9 cellular contexts compared by ENCODE assay signal in the genomic region with DNA sequence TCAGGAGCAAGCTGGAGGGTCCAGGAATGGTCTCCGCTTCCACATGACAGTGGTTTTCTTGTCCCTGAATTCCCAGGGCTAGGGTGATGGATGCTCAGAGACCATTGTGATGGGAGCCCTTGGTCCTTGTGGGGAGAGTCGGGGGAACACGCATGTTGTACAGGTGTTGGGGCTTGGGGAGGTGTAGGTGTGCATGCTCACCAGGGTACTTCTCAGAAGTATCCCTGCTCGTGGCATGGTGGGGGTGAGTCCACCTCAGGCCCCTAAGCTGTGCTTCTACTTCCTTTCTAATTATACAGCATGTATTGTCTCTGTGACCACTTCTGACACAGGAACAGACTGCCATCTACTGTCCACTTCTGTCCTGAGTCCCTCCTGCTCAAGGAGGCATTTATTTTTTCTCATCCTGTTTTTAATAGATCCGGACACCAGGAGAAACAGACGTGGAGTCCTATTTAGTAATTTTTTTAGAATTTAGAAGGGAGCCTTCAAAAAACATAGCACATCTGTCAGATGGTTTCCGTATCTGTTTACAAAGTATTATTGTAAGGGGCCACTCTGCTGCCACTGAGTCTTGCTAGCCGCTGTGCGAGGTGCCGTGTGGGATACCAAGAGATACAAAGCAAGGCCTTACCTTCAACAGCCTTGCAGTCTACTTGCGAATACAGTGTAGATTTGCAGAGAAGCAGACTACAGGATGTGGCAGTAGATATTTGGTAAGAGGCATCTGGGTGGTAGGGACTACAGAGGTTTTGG. TPM values are rescaled to one million over a fixed set of nuclear protein-coding genes. Genes with fewer than 3 reads are reported as not detected.
DNase-seq lines count a peak whose midpoint lies in the region; ATAC-seq, FAIRE-seq and TF ChIP-seq lines count a peak whose summit lies in the region.
"Had no signal": no experiment of that assay in that cellular context is flagged by ENCODE, and none has a peak within 500 bp of the region (broad histone marks: within the 10 kb centered on the region; RNA-seq: fewer than 3 reads in every experiment).

No MANE protein-coding gene starts in this region.

- H3K9me3 ChIP-seq in A549 (no peaks in the 10 kb centered on the region), PC-3 (ENCODE audit: low read length) (no peaks in the 10 kb centered on the region)

- no peak for FAIRE-seq in A549 (lab: Jason Lieb, UNC)

- H3K9me2 ChIP-seq in PC-3 (replicated peaks; ENCODE audit: low read length): no peaks in the 10 kb centered on the region

- H3K4me3 ChIP-seq in A549 (no peak overlapping the region), H7 (ENCODE audit: insufficient read depth, low read depth, low read length) (no peak overlapping the region), PC-3 (ENCODE audit: low read length) (no peak overlapping the region)

- CTCF ChIA-PET in A549 (lab: Yijun Ruan, JAX): interaction anchor here (0.6 to 1.4 kb wide), 7 partner anchors 8 to 584 kb away, joined by 3 to 5 read pairs (median 3); partner anchors contain the start of gene NTF3
- CTCF ChIA-PET in PC-3 (lab: Charles Lee): interaction anchor here (0.6 kb wide), 1 partner anchor 22 kb away, joined by 3 read pairs; no protein-coding TSS in a partner anchor

- TF ChIP-seq CTCF in A549 (IDR thresholded peaks at IDR 0.05) (peak; percentile 43), PC-3 (conservative IDR thresholded peaks at IDR 0.05; ENCODE audit: low read depth, low read length) (peak; percentile 58)

- no peak overlapping the region for H3K9ac ChIP-seq in PC-3 (ENCODE audit: low read length)

- H2AFZ ChIP-seq in PC-3 (ENCODE audit: low read length): no peak overlapping the region

- H4K20me1 ChIP-seq in PC-3 (ENCODE audit: low read length): no peaks in the 10 kb centered on the region

- no peaks in the 10 kb centered on the region for H3K79me2 ChIP-seq in PC-3 (ENCODE audit: low read length)

- POLR2A ChIA-PET in A549 (lab: Yijun Ruan, JAX) (no interaction called here), PC-3 (lab: Charles Lee; ENCODE audit: unreplicated experiment) (no interaction called here)

- ATAC-seq in A549 (peak; percentile 68 to 85; a peak in 4 of 6 replicates), PC-3 (no peak), GM21515 (IDR thresholded peaks at IDR 0.05; ENCODE audit: unreplicated experiment) (no peak)
- no peak for ATAC-seq in activated naive CD4-positive, alpha-beta T cell treated with anti-CD3 and anti-CD28 coated beads, Interleukin-2, amount 50 U/mL, for 72 hours

- H3K27ac ChIP-seq in A549 (no peak overlapping the region), PC-3 (ENCODE audit: low read length) (no peak overlapping the region)

- DNase-seq in A549 (ENCODE audit: low read depth in 1 of 2, low spot score in 1 of 2) (peak; percentile 24 to 60), H7 (peak; percentile 53), PC-3 (peak; percentile 51), fibroblast of peridontal ligament (ENCODE audit: extremely low read depth) (peak; percentile 48), retina (peak; percentile 71), NAMALWA (ENCODE audit: low spot score) (no peak)
- no peak for DNase-seq in activated naive CD4-positive, alpha-beta T cell treated with anti-CD3 and anti-CD28 coated beads, Interleukin-2, amount 50 U/mL, for 72 hours (ENCODE audit: low spot score in 2 of 2)

- H3K27ac Mint-ChIP-seq in activated naive CD4-positive, alpha-beta T cell treated with anti-CD3 and anti-CD28 coated beads, Interleukin-2, amount 50 U/mL, for 72 hours: no peak overlapping the region

- H3F3A ChIP-seq in PC-3 (ENCODE audit: low read length, unreplicated experiment): no peaks in the 10 kb centered on the region

- H3K36me3 ChIP-seq in H7 (replicated peaks; ENCODE audit: control insufficient read depth, insufficient read depth, low read length): no peaks in the 10 kb centered on the region
- H3K36me3 ChIP-seq in PC-3 (ENCODE audit: low read depth, low read length): no peaks in the 10 kb centered on the region

- no TSS peak for BruUV-seq in PC-3 (replicated peaks; lab: Mats Ljungman, UMichigan)

- H3K27me3 ChIP-seq in H7 (ENCODE audit: control insufficient read depth, insufficient read depth, low read length) (peaks cover 5% of the 10 kb centered on the region), PC-3 (ENCODE audit: low read length) (peaks cover 5% of the 10 kb centered on the region; the same call in 1 of the 2 replicates)

- no peak for TF ChIP-seq EP300 in A549 (IDR thresholded peaks at IDR 0.05)

- H3K36me3 Mint-ChIP-seq in activated naive CD4-positive, alpha-beta T cell treated with anti-CD3 and anti-CD28 coated beads, Interleukin-2, amount 50 U/mL, for 72 hours: peaks cover 0 to 8% of the 10 kb centered on the region in 2 donors

- H3K9me3 Mint-ChIP-seq in activated naive CD4-positive, alpha-beta T cell treated with anti-CD3 and anti-CD28 coated beads, Interleukin-2, amount 50 U/mL, for 72 hours: peaks cover 0 to 4% of the 10 kb centered on the region in 2 donors
- H3K9me3 Mint-ChIP-seq: central memory CD8-positive, alpha-beta T cell had no signal

- intact Hi-C loops in PC-3 (cut with micrococcal nuclease): no loop called here

- peak; percentile 55 to 72; a peak in 4 of 5 replicates for TF ChIP-seq RAD21 in A549 (conservative IDR thresholded peaks at IDR 0.05 in 1 of 2, IDR thresholded peaks at IDR 0.05 in 1 of 2)

- TF ChIP-seq POLR2A in A549 (IDR thresholded peaks at IDR 0.05; ENCODE audit: low read length): no peak

- WGBS in A549 (ENCODE audit: missing lambda C conversion rate): 45% methylated on average over 11 of the region's 11 CpGs

- H3K4me1 ChIP-seq in A549 (no peaks in the 10 kb centered on the region), PC-3 (ENCODE audit: insufficient read depth, low read length) (0 out of 2 replicates have a peak, but pooled peaks cover 3% of the 10 kb centered on the region)

- H3K4me2 ChIP-seq in A549 (no peak overlapping the region), PC-3 (ENCODE audit: low read length) (no peak overlapping the region)

TF ChIP-seq in A549, 52 proteins besides CTCF, POLR2A, EP300 and RAD21:
- TF ChIP-seq SMC3 (IDR thresholded peaks at IDR 0.05): peak; percentile 40; the same call in 2 of the 3 replicates
- TF ChIP-seq HEYL (CRISPR knock-in tag; IDR thresholded peaks at IDR 0.05): no peak

RNA-seq across cellular contexts. Expression of gene NTF3, which starts 10.5 kb away (rescaled TPM):
- polyA plus RNA-seq in A549 (2011; rRNA removed) (not detected in 2 replicates), A549 (2017; fragmentation: RNase III; extraction: RNeasy Plus Mini Kit Qiagen cat#74134 plus additional on column Dnase treatment) (not detected in 3 replicates)
- not detected in 2 replicates for polyA plus RNA-seq in A549 (2012; cell fraction: cytosol; rRNA removed)
- polyA plus RNA-seq in A549 (2012; cell fraction: nucleus; rRNA removed): not detected in 2 replicates
- polyA minus RNA-seq in A549 (2011; rRNA and poly(A)+ RNA removed): not detected in 2 replicates
- 0.90 and 0.92 TPM in 2 replicates for total RNA-seq in H7 (2014; rRNA removed; shearing (Covaris generic))
- total RNA-seq in PC-3 (2014; rRNA removed): not detected in 2 replicates
- total RNA-seq in activated naive CD4-positive, alpha-beta T cell treated with anti-CD3 and anti-CD28 coated beads, Interleukin-2, amount 50 U/mL, for 72 hours: not detected

Comparison
In these comparisons a context has a peak if more than half of its experiments do, and no peak if none do; other contexts are left out.
1. ATAC-seq: peak in A549 (2 of 2); none in PC-3 (single experiment), activated naive CD4-positive, alpha-beta T cell treated with anti-CD3 and anti-CD28 coated beads, Interleukin-2, amount 50 U/mL, for 72 hours (0 of 2) and GM21515 (single experiment).
2. DNase-seq: peak in A549 (2 of 2), H7 (single experiment), PC-3 (single experiment), fibroblast of peridontal ligament (single experiment) and retina (single experiment); none in NAMALWA (single experiment) and activated naive CD4-positive, alpha-beta T cell treated with anti-CD3 and anti-CD28 coated beads, Interleukin-2, amount 50 U/mL, for 72 hours (0 of 2).